ENCODE assay signal across 1 cellular context in the genomic region with DNA sequence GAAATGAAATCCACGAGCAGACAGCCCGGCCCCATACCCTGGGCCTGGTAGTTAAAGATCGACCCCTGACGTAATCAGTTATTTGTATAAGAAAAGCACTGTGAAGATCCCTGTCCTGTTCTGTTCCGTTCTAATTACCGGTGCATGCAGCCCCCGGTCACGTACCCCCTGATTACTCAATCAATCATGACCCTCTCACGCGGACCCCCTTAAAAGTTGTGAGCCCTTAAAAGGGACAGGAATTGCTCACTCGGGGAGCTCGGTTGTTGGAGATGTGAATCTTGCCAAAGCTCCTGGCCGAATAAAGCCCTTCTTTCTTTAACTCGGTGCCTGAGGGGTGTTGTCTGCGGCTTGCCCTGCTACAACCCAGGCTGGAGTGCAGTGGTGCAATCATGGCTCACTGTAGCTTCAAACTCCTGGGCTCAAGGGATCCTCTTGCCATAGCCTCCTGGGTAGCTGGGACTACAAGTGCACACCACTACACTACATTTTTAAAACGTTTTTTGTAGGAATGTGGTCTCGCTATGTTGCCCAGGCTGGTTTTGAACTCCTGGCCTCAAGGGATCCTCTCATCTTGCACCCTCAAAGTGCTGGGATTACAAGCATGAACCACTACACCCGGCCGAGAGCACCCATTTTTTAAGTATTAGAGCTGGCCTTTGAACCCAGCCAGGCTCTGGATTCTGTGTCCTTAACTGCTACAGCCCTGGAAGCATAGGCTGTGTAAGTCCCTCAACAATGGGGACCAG.
A peak's percentile ranks its signal among the peaks of the same experiment; 100 is the strongest.
TF ChIP-seq lines count a peak whose summit lies in the region.
"Not testable (repeated sequence)": the region's sequence is repeated elsewhere in the genome, so short reads cannot be mapped to it uniquely, and the experiment has no call there.

No MANE protein-coding gene starts in this region.

TF ChIP-seq in HepG2, 621 proteins besides CTCF, POLR2A, EP300 and RAD21 (continued from another document and continues in another):
- TF ChIP-seq YEATS4 (CRISPR knock-in tag; IDR thresholded peaks at IDR 0.05; ENCODE audit: borderline replicate concordance) (0 out of 2 replicates have a peak, but pooled peaks have one; percentile 46), NONO (CRISPR knock-in tag; conservative IDR thresholded peaks at IDR 0.05) (0 out of 2 replicates have a peak, but pooled peaks have one; percentile 27), FOXP4 (CRISPR knock-in tag; IDR thresholded peaks at IDR 0.05) (peak; percentile 73), MYC (CRISPR knock-in tag; IDR thresholded peaks at IDR 0.05; ENCODE audit: borderline replicate concordance) (peak; percentile 48; the same call in 1 of the 2 replicates), MLX (CRISPR knock-in tag; IDR thresholded peaks at IDR 0.05) (peak; percentile 96), ZNF609 (CRISPR knock-in tag; IDR thresholded peaks at IDR 0.05; ENCODE audit: borderline replicate concordance) (peak; percentile 71; the same call in 1 of the 2 replicates), FOXA3 (CRISPR knock-in tag; IDR thresholded peaks at IDR 0.05) (peak; percentile 30; the same call in 1 of the 2 replicates), ZNF747 (CRISPR knock-in tag; IDR thresholded peaks at IDR 0.05; ENCODE audit: borderline replicate concordance) (peak; percentile 62; the same call in 1 of the 2 replicates), JUND (CRISPR knock-in tag; IDR thresholded peaks at IDR 0.05) (peak; percentile 52; the same call in 1 of the 2 replicates), ZNF256 (CRISPR knock-in tag; conservative IDR thresholded peaks at IDR 0.05) (0 out of 2 replicates have a peak, but pooled peaks have one; percentile 51), ZBTB4 (CRISPR knock-in tag; IDR thresholded peaks at IDR 0.05; ENCODE audit: borderline replicate concordance) (peak; percentile 62; the same call in 1 of the 2 replicates), RORA (CRISPR knock-in tag; IDR thresholded peaks at IDR 0.05) (peak; percentile 90; the same call in 1 of the 2 replicates), ZNF574 (CRISPR knock-in tag; IDR thresholded peaks at IDR 0.05) (peak; percentile 55), ZNF292 (CRISPR knock-in tag; IDR thresholded peaks at IDR 0.05; ENCODE audit: borderline replicate concordance, low read depth) (peak; percentile 57; the same call in 1 of the 2 replicates), RXRB (CRISPR knock-in tag; IDR thresholded peaks at IDR 0.05; ENCODE audit: borderline replicate concordance) (peak; percentile 72), ZKSCAN8 (CRISPR knock-in tag; IDR thresholded peaks at IDR 0.05; ENCODE audit: borderline replicate concordance) (peak; percentile 69; the same call in 1 of the 2 replicates), UBTF (CRISPR knock-in tag; IDR thresholded peaks at IDR 0.05) (peak; percentile 29; the same call in 1 of the 2 replicates), NFKB2 (CRISPR knock-in tag; IDR thresholded peaks at IDR 0.05; ENCODE audit: borderline replicate concordance) (0 out of 2 replicates have a peak, but pooled peaks have one; percentile 22), ZMYM2 (CRISPR knock-in tag; IDR thresholded peaks at IDR 0.05) (peak; percentile 79), ZNF124 (CRISPR knock-in tag; IDR thresholded peaks at IDR 0.05) (peak; percentile 98), ZNF136 (CRISPR knock-in tag; IDR thresholded peaks at IDR 0.05; ENCODE audit: low read depth) (0 out of 2 replicates have a peak, but pooled peaks have one; percentile 63), FOXC1 (CRISPR knock-in tag; IDR thresholded peaks at IDR 0.05; ENCODE audit: borderline replicate concordance) (peak; percentile 45; the same call in 1 of the 2 replicates), CEBPB (IDR thresholded peaks at IDR 0.05; ENCODE audit: borderline replicate concordance, low read depth, low read length) (peak; percentile 32; the same call in 1 of the 2 replicates)
- not testable (repeated sequence) for TF ChIP-seq NONO (IDR thresholded peaks at IDR 0.05)
- TF ChIP-seq, protein P1, sequence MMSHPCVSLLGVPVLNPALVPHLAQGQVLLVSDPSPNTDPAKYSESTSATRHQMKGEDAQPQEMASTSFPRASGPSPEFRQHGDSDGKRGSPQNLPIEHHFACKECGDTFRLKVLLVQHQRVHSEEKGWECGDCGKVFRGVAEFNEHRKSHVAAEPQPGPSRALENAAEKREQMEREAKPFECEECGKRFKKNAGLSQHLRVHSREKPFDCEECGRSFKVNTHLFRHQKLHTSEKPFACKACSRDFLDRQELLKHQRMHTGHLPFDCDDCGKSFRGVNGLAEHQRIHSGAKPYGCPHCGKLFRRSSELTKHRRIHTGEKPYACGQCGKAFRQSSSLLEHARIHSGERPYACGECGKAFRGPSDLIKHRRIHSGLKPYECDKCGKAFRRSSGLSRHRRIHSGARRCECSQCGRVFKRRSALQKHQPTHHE (CRISPR knock-in tag; IDR thresholded peaks at IDR 0.05; ENCODE audit: borderline replicate concordance) = peak; percentile 35; the same call in 1 of the 2 replicates
- TF ChIP-seq, protein P2, sequence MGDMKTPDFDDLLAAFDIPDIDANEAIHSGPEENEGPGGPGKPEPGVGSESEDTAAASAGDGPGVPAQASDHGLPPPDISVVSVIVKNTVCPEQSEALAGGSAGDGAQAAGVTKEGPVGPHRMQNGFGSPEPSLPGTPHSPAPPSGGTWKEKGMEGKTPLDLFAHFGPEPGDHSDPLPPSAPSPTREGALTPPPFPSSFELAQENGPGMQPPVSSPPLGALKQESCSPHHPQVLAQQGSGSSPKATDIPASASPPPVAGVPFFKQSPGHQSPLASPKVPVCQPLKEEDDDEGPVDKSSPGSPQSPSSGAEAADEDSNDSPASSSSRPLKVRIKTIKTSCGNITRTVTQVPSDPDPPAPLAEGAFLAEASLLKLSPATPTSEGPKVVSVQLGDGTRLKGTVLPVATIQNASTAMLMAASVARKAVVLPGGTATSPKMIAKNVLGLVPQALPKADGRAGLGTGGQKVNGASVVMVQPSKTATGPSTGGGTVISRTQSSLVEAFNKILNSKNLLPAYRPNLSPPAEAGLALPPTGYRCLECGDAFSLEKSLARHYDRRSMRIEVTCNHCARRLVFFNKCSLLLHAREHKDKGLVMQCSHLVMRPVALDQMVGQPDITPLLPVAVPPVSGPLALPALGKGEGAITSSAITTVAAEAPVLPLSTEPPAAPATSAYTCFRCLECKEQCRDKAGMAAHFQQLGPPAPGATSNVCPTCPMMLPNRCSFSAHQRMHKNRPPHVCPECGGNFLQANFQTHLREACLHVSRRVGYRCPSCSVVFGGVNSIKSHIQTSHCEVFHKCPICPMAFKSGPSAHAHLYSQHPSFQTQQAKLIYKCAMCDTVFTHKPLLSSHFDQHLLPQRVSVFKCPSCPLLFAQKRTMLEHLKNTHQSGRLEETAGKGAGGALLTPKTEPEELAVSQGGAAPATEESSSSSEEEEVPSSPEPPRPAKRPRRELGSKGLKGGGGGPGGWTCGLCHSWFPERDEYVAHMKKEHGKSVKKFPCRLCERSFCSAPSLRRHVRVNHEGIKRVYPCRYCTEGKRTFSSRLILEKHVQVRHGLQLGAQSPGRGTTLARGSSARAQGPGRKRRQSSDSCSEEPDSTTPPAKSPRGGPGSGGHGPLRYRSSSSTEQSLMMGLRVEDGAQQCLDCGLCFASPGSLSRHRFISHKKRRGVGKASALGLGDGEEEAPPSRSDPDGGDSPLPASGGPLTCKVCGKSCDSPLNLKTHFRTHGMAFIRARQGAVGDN (CRISPR knock-in tag; IDR thresholded peaks at IDR 0.05) = peak; percentile 58
